ENCODE assay signal across 8 cellular contexts in the genomic region with DNA sequence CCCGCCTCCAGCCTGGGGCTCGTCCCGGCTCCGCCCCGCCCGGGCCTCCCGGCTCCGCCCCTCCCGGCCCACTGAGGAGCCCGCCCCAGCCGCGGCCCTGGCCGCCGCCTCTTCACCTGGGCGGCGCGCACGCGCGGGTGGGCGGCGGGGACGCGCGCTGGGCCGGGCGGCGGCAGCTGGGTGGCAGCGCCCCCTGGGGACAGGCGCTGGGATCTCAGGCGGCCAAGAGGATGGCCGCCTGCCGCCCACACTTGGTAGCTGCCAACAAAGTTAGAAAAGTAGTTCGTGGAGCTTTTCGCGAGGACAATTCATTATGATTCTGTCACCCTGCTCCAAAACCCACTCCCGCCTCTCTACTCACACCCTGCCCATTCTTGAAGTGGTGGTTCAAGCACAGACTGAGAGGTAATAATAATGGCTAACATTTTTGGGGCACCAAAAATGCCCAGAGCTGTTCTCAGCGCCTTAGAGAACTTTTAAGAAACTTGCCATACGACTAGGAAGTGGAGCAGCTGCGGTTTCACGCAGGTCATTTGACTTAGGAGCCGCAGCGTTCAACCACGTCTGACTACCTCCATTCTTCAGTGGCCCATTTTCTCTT. TPM values are rescaled to one million over a fixed set of nuclear protein-coding genes. Genes with fewer than 3 reads are reported as not detected.
DNase-seq lines count a peak whose midpoint lies in the region; ATAC-seq and TF ChIP-seq lines count a peak whose summit lies in the region.

No MANE protein-coding gene starts in this region.

- TF ChIP-seq POLR2A in esophagus muscularis mucosa (IDR thresholded peaks at IDR 0.05; ENCODE audit: low read depth) = no peak

- 3% methylated on average over 44 of the region's 44 CpGs for WGBS in HUES64
- WGBS in esophagus muscularis mucosa = 3% methylated on average over 10 of the region's 44 CpGs

- peak overlapping the region; percentile 49 for H3K4me3 Mint-ChIP-seq in Calu3 (ENCODE audit: low read depth, unreplicated experiment)

- intact Hi-C loops in Calu3 (cut with micrococcal nuclease; ENCODE audit: unreplicated experiment) (loop anchor here (1.0 kb wide), 1 partner anchor 94 kb away; no protein-coding TSS in a partner anchor), esophagus muscularis mucosa (cut with DNase I) (loop anchor here (1.0 to 5.0 kb wide), 2 partner anchors 95 to 395 kb away; no protein-coding TSS in a partner anchor)

- peak overlapping the region; percentile 87 for H3K9ac ChIP-seq in HUES64 (ENCODE audit: low read depth, low read length)

- H3K27me3 ChIP-seq in HUES64 (ENCODE audit: insufficient read depth, low read length) (peaks cover 12% of the 10 kb centered on the region; the same call in 1 of the 2 replicates), esophagus muscularis mucosa (peaks cover 0 to 3% (median 0%) of the 10 kb centered on the region in 4 donors), muscle layer of duodenum (ENCODE audit: low read depth, low read length) (no peaks in the 10 kb centered on the region)

- H3K36me3 ChIP-seq in HUES64 (ENCODE audit: insufficient read depth, low read length) = no peaks in the 10 kb centered on the region
- H3K36me3 ChIP-seq in esophagus muscularis mucosa = no peaks in the 10 kb centered on the region
- H3K36me3 ChIP-seq in muscle layer of duodenum (ENCODE audit: control insufficient read depth in 1 of 2, insufficient read depth in 2 of 2, low read length in 2 of 2) = no peaks in the 10 kb centered on the region

- H3K27me3 Mint-ChIP-seq in Calu3 (ENCODE audit: unreplicated experiment) = no peaks in the 10 kb centered on the region

- CTCF ChIA-PET in Calu3 (lab: Charles Lee) = interaction anchor here (0.6 to 3.9 kb wide), 17 partner anchors 9 to 1066 kb away, joined by 3 to 67 read pairs (median 6); no protein-coding TSS in a partner anchor

- ATAC-seq in GM21515 (IDR thresholded peaks at IDR 0.05; ENCODE audit: unreplicated experiment) = peak; percentile 85

- peaks cover 18% of the 10 kb centered on the region for H3K36me3 Mint-ChIP-seq in Calu3 (ENCODE audit: insufficient read depth, unreplicated experiment)

- H3K9me3 ChIP-seq in HUES64 (ENCODE audit: insufficient read depth, low read depth, low read length) = no peaks in the 10 kb centered on the region
- H3K9me3 ChIP-seq in esophagus muscularis mucosa = no peaks in the 10 kb centered on the region
- no peaks in the 10 kb centered on the region for H3K9me3 ChIP-seq in muscle layer of duodenum (ENCODE audit: control insufficient read depth in 1 of 2, low read length in 2 of 2)

- H3K27ac ChIP-seq in HUES64 (ENCODE audit: low read depth, low read length) (no peak overlapping the region; the same call in 1 of the 2 replicates), esophagus muscularis mucosa (replicated peaks in 1 of 4) (peak overlapping the region; percentile 85 to 92 (median 86)), muscle layer of duodenum (ENCODE audit: low read length) (peak overlapping the region; percentile 71)

- H3K27ac Mint-ChIP-seq in Calu3 (ENCODE audit: unreplicated experiment) = no peak overlapping the region

- no peaks in the 10 kb centered on the region for H3K9me3 Mint-ChIP-seq in Calu3 (ENCODE audit: low read depth, unreplicated experiment)

- H3K4me1 Mint-ChIP-seq in Calu3 (ENCODE audit: low read depth, unreplicated experiment) = peaks cover 19% of the 10 kb centered on the region

- BruUV-seq in Calu3 (replicated peaks; lab: Mats Ljungman, UMichigan) = no TSS peak

- no peak for TF ChIP-seq EP300 in esophagus muscularis mucosa (IDR thresholded peaks at IDR 0.05)

- peak; percentile 97 for DNase-seq in Calu3
- peak; percentile 95 for DNase-seq in OCI-M1 (lab: John Stamatoyannopoulos, UW)
- peak; percentile 97 for DNase-seq in activated T-cell treated with anti-CD3 and anti-CD28 coated beads, Interleukin-2, amount 50 U/mL, for 1 hour
- peak; percentile 94 for DNase-seq in esophagus muscularis mucosa (ENCODE audit: extremely low spot score)
- DNase-seq in stimulated activated CD8-positive, alpha-beta memory T cell treated with anti-CD3 and anti-CD28 coated beads, Interleukin-4, amount 100 ng/mL, for 48 hours = peak; percentile 92

- H3K4me3 ChIP-seq in HUES64 (ENCODE audit: low read length) = peak overlapping the region; percentile 93
- H3K4me3 ChIP-seq in esophagus muscularis mucosa = peak overlapping the region; percentile 73 to 97 (median 90)
- peak overlapping the region; percentile 64 to 82 for H3K4me3 ChIP-seq in muscle layer of duodenum (ENCODE audit: low read depth in 1 of 2, low read length in 2 of 2)

- TF ChIP-seq CTCF in Calu3 (IDR thresholded peaks at IDR 0.05; ENCODE audit: unreplicated experiment) (peak; percentile 92), esophagus muscularis mucosa (IDR thresholded peaks at IDR 0.05) (peak; percentile 87 to 98 (median 94))

- peaks cover 8% of the 10 kb centered on the region for H3K4me1 ChIP-seq in HUES64 (ENCODE audit: insufficient read depth, low read length)
- H3K4me1 ChIP-seq in esophagus muscularis mucosa = peaks cover 11 to 27% (median 23%) of the 10 kb centered on the region in 4 donors
- peaks cover 8 to 17% of the 10 kb centered on the region in 2 donors for H3K4me1 ChIP-seq in muscle layer of duodenum (ENCODE audit: control insufficient read depth in 1 of 2, insufficient read depth in 2 of 2, low read length in 2 of 2)

RNA-seq across cellular contexts. Expression of a gene that starts 0.3 kb away (rescaled TPM):
- total RNA-seq in Calu3 (2022) = 51.9 and 57.2 TPM in 2 replicates
- 14.0 TPM for polyA plus RNA-seq in HUES64 (2013, experiment 1 of 2)
- 11.7 TPM for polyA plus RNA-seq in HUES64 (2013, experiment 2 of 2)
- total RNA-seq in esophagus muscularis mucosa = 10 to 100 TPM; 27.3 to 30.3 (median 29.0) TPM

RNA-seq across cellular contexts. Expression of a gene that starts 50.7 kb away (rescaled TPM):
- 1.9 and 2.1 TPM in 2 replicates for total RNA-seq in Calu3 (2022)
- polyA plus RNA-seq in HUES64 (2013, experiment 1 of 2) = 84.3 TPM
- polyA plus RNA-seq in HUES64 (2013, experiment 2 of 2) = 91.4 TPM
- total RNA-seq in esophagus muscularis mucosa = 10 to 100 TPM; 39.3 to 73.4 (median 54.2) TPM

Comparison
In these comparisons a context has a peak if more than half of its experiments do, and no peak if none do; other contexts are left out.
1. RNA of a gene that starts 50.7 kb away (total RNA-seq): 39.3 to 73.4 TPM in esophagus muscularis mucosa; 1.9 to 2.1 TPM in Calu3; every median in the first group is over 10 times any median in the second.
2. Peak in every context shown above with its lines, with median percentiles within 50 percentile points of each other: DNase-seq and H3K4me3 ChIP-seq.